3 cellular contexts compared by ENCODE assay signal in genomic region chr9:136379891-136380290, GRCh38.
"Had no signal": no experiment of that assay in that cellular context is flagged by ENCODE, and none has a peak within 500 bp of the region (broad histone marks: within the 10 kb centered on the region; RNA-seq: fewer than 3 reads in every experiment).

No MANE protein-coding gene starts in this region.

- DNase-seq: GDM1, GF-D8 had no signal

- H3K4me3 ChIP-seq: GM12878 had no signal

- ATAC-seq: GM12878 had no signal
